In the genomic region with DNA sequence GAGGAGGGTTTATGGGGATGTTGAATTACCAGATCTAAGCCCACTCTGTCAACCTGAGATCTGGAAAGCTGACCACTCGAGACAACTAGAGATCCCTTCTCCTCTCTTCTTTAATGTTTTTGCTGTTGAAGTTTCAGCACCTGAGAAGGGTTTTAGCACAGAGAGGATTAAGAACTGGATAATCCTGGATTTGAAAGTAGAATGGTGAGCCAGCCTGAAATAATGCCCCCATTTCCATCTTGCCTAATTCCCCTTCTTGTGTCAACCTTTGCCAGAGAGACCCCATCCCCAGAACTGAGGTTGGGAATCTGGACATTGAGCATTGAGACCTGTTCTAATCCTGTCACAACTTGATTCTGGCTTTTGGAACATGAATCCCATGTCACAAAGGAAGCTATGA, we compare ENCODE assay signal across 34 cellular contexts.
"Had no signal": no experiment of that assay in that cellular context is flagged by ENCODE, and none has a peak within 500 bp of the region (broad histone marks: within the 10 kb centered on the region; RNA-seq: fewer than 3 reads in every experiment).

No MANE protein-coding gene starts in this region.

- H3K9me3 ChIP-seq: adrenal gland, body of pancreas, breast epithelium had no signal

- H3K4me3 ChIP-seq: adrenal gland, body of pancreas, breast epithelium, cardiac muscle cell had no signal

- FAIRE-seq: astrocyte had no signal

- H3K27ac ChIP-seq: adrenal gland, body of pancreas, brain microvascular endothelial cell, breast epithelium, cardiac muscle cell had no signal

- ATAC-seq: activated CD8-positive, alpha-beta T cell treated with anti-CD3 and anti-CD28 coated beads for 36 hours; activated naive CD4-positive, alpha-beta T cell treated with anti-CD3 and anti-CD28 coated beads, Interleukin-2, amount 50 U/mL, for 72 hours; activated T-cell treated with anti-CD3 and anti-CD28 coated beads, Interleukin-2, amount 50 U/mL, for 4 hours; activated T-cell treated with anti-CD3 and anti-CD28 coated beads, Interleukin-2, amount 50 U/mL, for 72 hours; activated T-helper 17 cell treated with anti-CD3 and anti-CD28 coated beads, Interleukin-2, amount 50 U/mL, for 72 hours; body of pancreas had no signal

- H3K36me3 ChIP-seq: adrenal gland, brain microvascular endothelial cell, breast epithelium, cardiac muscle cell had no signal

- H3K4me1 ChIP-seq: adrenal gland, body of pancreas, breast epithelium had no signal

- DNase-seq: activated B cell treated with CpG ODN at 0.5 μM for 24 hours; activated CD4-positive, alpha-beta memory T cell treated with anti-CD3 and anti-CD28 coated beads for 36 hours; activated CD4-positive, alpha-beta T cell treated with anti-CD3 and anti-CD28 coated beads for 4 hours; activated CD4-positive, alpha-beta T cell treated with anti-CD3 and anti-CD28 coated beads, Interleukin-2, amount 10 ng/mL, durations not matched to agents 24 days and 14 days; activated CD4-positive, alpha-beta T cell treated with anti-CD3 and anti-CD28 coated beads, Interleukin-2, amount 50 U/mL, for 1 hour; activated CD4-positive, alpha-beta T cell treated with anti-CD3 and anti-CD28 coated beads, Interleukin-2, amount 50 U/mL, for 4 hours; activated CD4-positive, CD25-positive, alpha-beta regulatory T cell treated with anti-CD3 and anti-CD28 coated beads, Interleukin-2, amount 50 U/mL, for 72 hours; activated CD8-positive, alpha-beta memory T cell treated with anti-CD3 and anti-CD28 coated beads, Interleukin-2, amount 50 U/mL, for 4 hours; activated CD8-positive, alpha-beta T cell treated with anti-CD3 and anti-CD28 coated beads for 36 hours; activated effector memory CD4-positive, alpha-beta T cell treated with anti-CD3 and anti-CD28 coated beads, Interleukin-2, amount 50 U/mL, for 16 hours; activated gamma-delta T cell treated with Interleukin-2 at 50 U/mL for 16 hours; activated naive CD4-positive, alpha-beta T cell; activated naive CD4-positive, alpha-beta T cell treated with anti-CD3 and anti-CD28 coated beads for 36 hours; activated naive CD4-positive, alpha-beta T cell treated with anti-CD3 and anti-CD28 coated beads, Interleukin-2, amount 50 U/mL, for 16 hours; activated naive CD8-positive, alpha-beta T cell treated with anti-CD3 and anti-CD28 coated beads for 36 hours; activated T-cell treated with anti-CD3 and anti-CD28 coated beads for 4 hours; activated T-cell treated with anti-CD3 and anti-CD28 coated beads, Interleukin-2, amount 50 U/mL, for 1 hour; activated T-cell treated with anti-CD3 and anti-CD28 coated beads, Interleukin-2, amount 50 U/mL, for 4 hours; activated T-cell treated with anti-CD3 and anti-CD28 coated beads, Interleukin-2, amount 50 U/mL, for 72 hours; adrenal gland; amniotic stem cell; aorta; body of pancreas; brain microvascular endothelial cell; caudate nucleus; cerebellar nuclear complex; T-helper 1 cell; T-helper 2 cell; T-helper 9 cell had no signal

- H3K27me3 ChIP-seq: adrenal gland, body of pancreas, breast epithelium, cardiac muscle cell had no signal
